Comparison of ENCODE assay signal across 35 cellular contexts in the genomic region with DNA sequence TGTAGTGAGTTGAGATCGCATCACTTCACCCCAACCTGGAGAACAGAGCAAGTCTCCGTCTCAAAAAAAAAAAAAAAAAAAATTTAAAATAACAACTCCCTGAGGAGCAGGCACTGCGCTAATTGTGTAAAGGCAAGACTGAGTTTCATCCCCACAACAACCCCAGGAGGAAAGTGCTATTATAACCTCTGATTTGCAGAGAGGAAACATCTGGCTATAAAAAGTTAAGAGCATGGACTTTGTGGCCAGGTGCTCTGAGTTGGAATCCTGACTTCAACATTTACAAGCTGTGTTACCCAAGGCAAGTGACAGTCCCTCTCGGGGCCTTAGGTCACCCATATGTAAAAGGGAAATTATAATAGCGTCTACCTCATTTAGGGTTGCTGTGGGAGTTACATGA.
"Had no signal": no experiment of that assay in that cellular context is flagged by ENCODE, and none has a peak within 500 bp of the region (broad histone marks: within the 10 kb centered on the region; RNA-seq: fewer than 3 reads in every experiment).

No MANE protein-coding gene starts in this region.

- H3K4me3 ChIP-seq: MG63 had no signal

- H3K27me3 ChIP-seq: MG63 had no signal

- DNase-seq: Karpas-422, Kasumi-1, MG63, MM.1S, MV-4-11, NCI-H1048, NCI-H1092, NCI-H1092 treated with DMSO at 0.1 percent for 48 hours, NCI-H1105, NCI-H1105 treated with DMSO at 0.1 percent for 48 hours, NCI-H1417, NCI-H1417 treated with DMSO at 0.1 percent for 48 hours, NCI-H1436, NCI-H1436 treated with DMSO at 0.1 percent for 48 hours, NCI-H146, NCI-H1694, NCI-H1694 treated with DMSO at 0.1 percent for 48 hours, NCI-H187, NCI-H187 treated with DMSO at 0.1 percent for 48 hours, NCI-H1930, NCI-H2029, NCI-H2029 treated with DMSO at 0.1 percent for 48 hours, NCI-H2081, NCI-H2081 treated with DMSO at 0.1 percent for 48 hours, NCI-H2107, NCI-H2171, NCI-H2171 treated with DMSO at 0.1 percent for 48 hours, NCI-H2227 treated with DMSO at 0.1 percent for 48 hours, NCI-H226, NCI-H345, NCI-H446, NCI-H446 treated with DMSO at 0.1 percent for 48 hours, NCI-H510A, NCI-H510A treated with DMSO at 0.1 percent for 48 hours, NCI-H524 had no signal

- H3K36me3 ChIP-seq: MG63 had no signal
